ENCODE assay signal across 23 cellular contexts in the genomic region with DNA sequence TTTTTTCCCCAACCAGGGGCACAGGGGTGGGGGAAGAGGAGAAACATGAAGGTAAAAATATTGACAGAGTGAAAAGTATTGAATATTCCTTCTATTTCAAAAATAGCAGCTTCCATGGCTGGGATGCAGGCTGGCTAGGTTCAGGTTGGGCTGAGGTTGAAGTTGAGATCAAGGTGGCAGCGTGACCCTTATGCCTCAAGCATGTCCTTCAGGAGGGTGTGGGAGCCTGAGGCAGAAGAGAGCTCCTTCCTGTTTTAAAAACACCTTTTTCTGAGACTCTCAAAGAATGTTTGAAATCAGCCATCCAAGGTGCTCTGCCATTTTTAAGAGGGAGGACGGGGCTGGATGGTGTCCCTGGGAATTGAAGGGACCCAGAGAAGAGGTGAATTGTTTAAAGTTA. TPM values are rescaled to one million over a fixed set of nuclear protein-coding genes. Genes with fewer than 3 reads are reported as not detected.
DNase-seq lines count a peak whose midpoint lies in the region; ATAC-seq and TF ChIP-seq lines count a peak whose summit lies in the region.
"Had no signal": no experiment of that assay in that cellular context is flagged by ENCODE, and none has a peak within 500 bp of the region (broad histone marks: within the 10 kb centered on the region; RNA-seq: fewer than 3 reads in every experiment).

No MANE protein-coding gene starts in this region.

- ATAC-seq in left lung (peak; percentile 53), aorta (ENCODE audit: low FRiP score) (no peak), HG02884 (IDR thresholded peaks at IDR 0.05; ENCODE audit: unreplicated experiment) (no peak)
- ATAC-seq: activated CD8-positive, alpha-beta T cell treated with anti-CD3 and anti-CD28 coated beads for 36 hours; effector memory CD8-positive, alpha-beta T cell; T-helper 17 cell had no signal

- H3K4me3 Mint-ChIP-seq in activated T-helper 2 cell treated with anti-CD3 and anti-CD28 coated beads, Interferon-gamma antibody, Interleukin-2, Interleukin-4, amounts not matched to agents 10 μg/mL and 5 μg/mL and 100 μg/mL, durations not matched to agents 14 hours and 24 hours and 36 hours (ENCODE audit: low read depth), result no peak overlapping the region
- H3K4me3 Mint-ChIP-seq: activated CD8-positive, alpha-beta T cell treated with anti-CD3 and anti-CD28 coated beads for 36 hours; activated naive CD8-positive, alpha-beta T cell; CD4-positive, alpha-beta memory T cell; effector memory CD8-positive, alpha-beta T cell; T-helper 17 cell; WTC11 had no signal

- no peaks in the 10 kb centered on the region for H3K36me3 Mint-ChIP-seq in activated T-helper 2 cell treated with anti-CD3 and anti-CD28 coated beads, Interferon-gamma antibody, Interleukin-2, Interleukin-4, amounts not matched to agents 10 μg/mL and 5 μg/mL and 100 μg/mL, durations not matched to agents 14 hours and 24 hours and 36 hours (ENCODE audit: low read depth)
- H3K36me3 Mint-ChIP-seq: activated naive CD8-positive, alpha-beta T cell; CD4-positive, alpha-beta memory T cell; WTC11 had no signal

- DNase-seq in AG04450 (ENCODE audit: low read depth, low spot score) (no peak), PC-9 (no peak), left lung (no peak), aorta (no peak)
- no peak for DNase-seq in activated naive CD4-positive, alpha-beta T cell (lab: John Stamatoyannopoulos, UW)
- DNase-seq in activated T-helper 2 cell treated with anti-CD3 and anti-CD28 coated beads, Interferon-gamma antibody, Interleukin-2, Interleukin-4, amounts not matched to agents 10 μg/mL and 5 μg/mL and 100 μg/mL, durations not matched to agents 14 hours and 24 hours and 36 hours (ENCODE audit: low spot score), result no peak
- DNase-seq: ACHN; activated CD8-positive, alpha-beta T cell treated with anti-CD3 and anti-CD28 coated beads for 36 hours; activated T-cell treated with anti-CD3 and anti-CD28 coated beads, Interleukin-2, amount 50 U/mL, for 48 hours; CD4-positive, alpha-beta memory T cell; DMS53; effector memory CD8-positive, alpha-beta T cell; NCI-H1417; NCI-H748 treated with DMSO at 0.1 percent for 48 hours; OCI-M1; SJCRH30; stimulated activated CD4-positive, alpha-beta T cell treated with anti-CD3 and anti-CD28 coated beads, Interleukin-4, amount 100 ng/mL, for 24 hours; T-helper 17 cell had no signal

- TF ChIP-seq CTCF in AG04450 (IDR thresholded peaks at IDR 0.05; ENCODE audit: low read depth, low read length) (no peak), PC-9 (conservative IDR thresholded peaks at IDR 0.05) (no peak), left lung (IDR thresholded peaks at IDR 0.05) (no peak)

- H3K9me3 Mint-ChIP-seq in activated T-helper 2 cell treated with anti-CD3 and anti-CD28 coated beads, Interferon-gamma antibody, Interleukin-2, Interleukin-4, amounts not matched to agents 10 μg/mL and 5 μg/mL and 100 μg/mL, durations not matched to agents 14 hours and 24 hours and 36 hours, result no peaks in the 10 kb centered on the region
- H3K9me3 Mint-ChIP-seq: activated CD8-positive, alpha-beta T cell treated with anti-CD3 and anti-CD28 coated beads for 36 hours; CD4-positive, alpha-beta memory T cell; effector memory CD8-positive, alpha-beta T cell; WTC11 had no signal

- no peak overlapping the region for H3K4me3 ChIP-seq in AG04450 (ENCODE audit: low read depth, low read length)
- no peak overlapping the region for H3K4me3 ChIP-seq in PC-9
- H3K4me3 ChIP-seq in left lung, result no peak overlapping the region
- H3K4me3 ChIP-seq in skeletal muscle tissue (ENCODE audit: low read length in 3 of 3), result no peak overlapping the region
- H3K4me3 ChIP-seq in aorta (ENCODE audit: low read length in 2 of 2), result no peak overlapping the region
- H3K4me3 ChIP-seq: hepatocyte, SJCRH30 had no signal

- POLR2A ChIA-PET in AG04450 (lab: Yijun Ruan, JAX) (no interaction called here), PC-9 (lab: Charles Lee; ENCODE audit: unreplicated experiment) (no interaction called here)

- H3K4me1 ChIP-seq in PC-9 (replicated peaks; ENCODE audit: insufficient read depth) (no peaks in the 10 kb centered on the region), left lung (peaks cover 16 to 65% of the 10 kb centered on the region in 2 donors), skeletal muscle tissue (ENCODE audit: control insufficient read depth in 3 of 3, insufficient read depth in 3 of 3, low read length in 3 of 3) (peaks cover 59 to 72% (median 63%) of the 10 kb centered on the region in 3 donors), aorta (ENCODE audit: control insufficient read depth in 1 of 2, insufficient read depth in 2 of 2, low read length in 2 of 2) (no peaks in the 10 kb centered on the region)
- H3K4me1 ChIP-seq: SJCRH30 had no signal

- H3K36me3 ChIP-seq in PC-9 (ENCODE audit: low read depth) (peaks cover 74% of the 10 kb centered on the region), left lung (no peaks in the 10 kb centered on the region), skeletal muscle tissue (ENCODE audit: control insufficient read depth in 3 of 3, insufficient read depth in 3 of 3, low read length in 3 of 3) (peaks cover 0 to 8% (median 5%) of the 10 kb centered on the region in 3 donors), aorta (ENCODE audit: control insufficient read depth in 1 of 2, insufficient read depth in 2 of 2, low read length in 1 of 2) (no peaks in the 10 kb centered on the region)
- H3K36me3 ChIP-seq: SJCRH30 had no signal

- intact Hi-C loops in PC-9 (cut with micrococcal nuclease; ENCODE audit: unreplicated experiment) (no loop called here), left lung (cut with DNase I) (no loop called here), aorta (cut with DNase I) (no loop called here)
- intact Hi-C loops in activated T-helper 2 cell treated with anti-CD3 and anti-CD28 coated beads, Interferon-gamma antibody, Interleukin-2, Interleukin-4, amounts not matched to agents 10 μg/mL and 5 μg/mL and 100 μg/mL, durations not matched to agents 14 hours and 24 hours and 36 hours (cut with micrococcal nuclease), result no loop called here

- H3K79me2 ChIP-seq in PC-9 (ENCODE audit: low read depth), result peaks cover 96% of the 10 kb centered on the region
- H3K79me2 ChIP-seq: hepatocyte had no signal

- H3K27ac ChIP-seq in AG04450 (ENCODE audit: low read depth, low read length), result peak overlapping the region; percentile 39
- H3K27ac ChIP-seq in PC-9, result peak overlapping the region; percentile 20; the same call in 1 of the 2 replicates
- H3K27ac ChIP-seq in left lung, result peak overlapping the region; percentile 3 to 20
- peak overlapping the region; percentile 62 for H3K27ac ChIP-seq in skeletal muscle tissue (ENCODE audit: low read depth, low read length)
- H3K27ac ChIP-seq in aorta (ENCODE audit: low read depth in 1 of 2, low read length in 2 of 2), result no peak overlapping the region
- H3K27ac ChIP-seq: hepatocyte, SJCRH30 had no signal

- no peaks in the 10 kb centered on the region for H3K4me1 Mint-ChIP-seq in activated T-helper 2 cell treated with anti-CD3 and anti-CD28 coated beads, Interferon-gamma antibody, Interleukin-2, Interleukin-4, amounts not matched to agents 10 μg/mL and 5 μg/mL and 100 μg/mL, durations not matched to agents 14 hours and 24 hours and 36 hours (ENCODE audit: low read depth)

- no peaks in the 10 kb centered on the region for H3K9me3 ChIP-seq in AG04450 (ENCODE audit: control insufficient read depth, insufficient read depth, low read length)
- no peaks in the 10 kb centered on the region for H3K9me3 ChIP-seq in PC-9 (ENCODE audit: insufficient read depth, low read depth)
- H3K9me3 ChIP-seq in left lung, result no peaks in the 10 kb centered on the region
- H3K9me3 ChIP-seq in skeletal muscle tissue (ENCODE audit: control insufficient read depth in 3 of 3, low read length in 3 of 3), result no peaks in the 10 kb centered on the region
- no peaks in the 10 kb centered on the region for H3K9me3 ChIP-seq in aorta (ENCODE audit: control insufficient read depth, low read length)
- H3K9me3 ChIP-seq: SJCRH30 had no signal

- no peaks in the 10 kb centered on the region for H3K27me3 Mint-ChIP-seq in activated T-helper 2 cell treated with anti-CD3 and anti-CD28 coated beads, Interferon-gamma antibody, Interleukin-2, Interleukin-4, amounts not matched to agents 10 μg/mL and 5 μg/mL and 100 μg/mL, durations not matched to agents 14 hours and 24 hours and 36 hours (ENCODE audit: low read depth)
- H3K27me3 Mint-ChIP-seq: activated CD8-positive, alpha-beta T cell treated with anti-CD3 and anti-CD28 coated beads for 36 hours; activated naive CD8-positive, alpha-beta T cell had no signal

- H3K9me2 ChIP-seq in PC-9 (ENCODE audit: insufficient read depth), result no peaks in the 10 kb centered on the region

- H4K20me1 ChIP-seq in PC-9 (ENCODE audit: insufficient read depth), result peaks cover 98% of the 10 kb centered on the region

- no TSS peak for BruUV-seq in PC-9 (replicated peaks; lab: Mats Ljungman, UMichigan)

- H3K27ac Mint-ChIP-seq in activated T-helper 2 cell treated with anti-CD3 and anti-CD28 coated beads, Interferon-gamma antibody, Interleukin-2, Interleukin-4, amounts not matched to agents 10 μg/mL and 5 μg/mL and 100 μg/mL, durations not matched to agents 14 hours and 24 hours and 36 hours, result no peak overlapping the region
- H3K27ac Mint-ChIP-seq: activated CD8-positive, alpha-beta T cell treated with anti-CD3 and anti-CD28 coated beads for 36 hours; activated naive CD8-positive, alpha-beta T cell; effector memory CD8-positive, alpha-beta T cell; T-helper 17 cell had no signal

- no peak overlapping the region for H3K9ac ChIP-seq in skeletal muscle tissue (ENCODE audit: low read depth in 1 of 3, low read length in 3 of 3)

- peaks cover 93% of the 10 kb centered on the region for H3F3A ChIP-seq in PC-9 (ENCODE audit: insufficient read depth, low read depth)

- CTCF ChIA-PET in AG04450 (lab: Charles Lee), result interaction anchor here (1.1 to 1.7 kb wide), 2 partner anchors 35 to 302 kb away, joined by 3 to 7 read pairs; no protein-coding TSS in a partner anchor
- CTCF ChIA-PET in PC-9 (lab: Charles Lee), result no interaction called here

- no peak overlapping the region for H3K4me2 ChIP-seq in PC-9
- H3K4me2 ChIP-seq: hepatocyte had no signal

- 95 to 96% methylated on average over 2 of the region's 2 CpGs for WGBS in aorta, 2 donors

- no peak overlapping the region for H2AFZ ChIP-seq in PC-9
- H2AFZ ChIP-seq: hepatocyte had no signal

- H3K27me3 ChIP-seq in AG04450 (ENCODE audit: control insufficient read depth, insufficient read depth, low read length) (no peaks in the 10 kb centered on the region), PC-9 (ENCODE audit: insufficient read depth, low read depth) (no peaks in the 10 kb centered on the region), left lung (no peaks in the 10 kb centered on the region), skeletal muscle tissue (ENCODE audit: control insufficient read depth in 3 of 3, insufficient read depth in 3 of 3, low read length in 3 of 3) (peaks cover 0 to 6% (median 0%) of the 10 kb centered on the region in 3 donors), aorta (ENCODE audit: control insufficient read depth in 1 of 2, insufficient read depth in 2 of 2, low read length in 1 of 2) (no peaks in the 10 kb centered on the region)
- H3K27me3 ChIP-seq: hepatocyte, SJCRH30 had no signal

RNA-seq across cellular contexts. Expression of gene TIMP3, which starts 29.5 kb away (rescaled TPM):
- polyA plus RNA-seq in AG04450 (2011; rRNA removed), result 484 and 486 TPM in 2 replicates
- 343 TPM in 2 replicates for polyA minus RNA-seq in AG04450 (2011; rRNA and poly(A)+ RNA removed)
- total RNA-seq in PC-9 (2021), result 79.8 and 89.3 TPM in 2 replicates
- 100 to 1,000 TPM; 277 to 308 TPM for total RNA-seq in left lung
- 64.2 TPM for total RNA-seq in skeletal muscle tissue
- total RNA-seq in aorta, result 100 to 1,000 TPM; 298 to 410 TPM
- 10 to 100 TPM; 34.4 to 59.4 TPM for polyA plus RNA-seq in aorta
- total RNA-seq in activated T-helper 2 cell treated with anti-CD3 and anti-CD28 coated beads, Interferon-gamma antibody, Interleukin-2, Interleukin-4, amounts not matched to agents 10 μg/mL and 5 μg/mL and 100 μg/mL, durations not matched to agents 14 hours and 24 hours and 36 hours, result 0.05 TPM in 1 of 2 replicates, not detected in the other
- polyA plus RNA-seq: CD4-positive, alpha-beta memory T cell had no signal

Comparison
In these comparisons a context has a peak if more than half of its experiments do, and no peak if none do; other contexts are left out.
1. H3K27ac ChIP-seq: peak in AG04450 (single experiment), PC-9 (single experiment), left lung (2 of 2) and skeletal muscle tissue (single experiment); none in aorta (0 of 2).
2. RNA of gene TIMP3, which starts 29.5 kb away (total RNA-seq): 298 to 410 TPM in aorta, 277 to 308 TPM in left lung, 79.8 to 89.3 TPM in PC-9 and 64.2 TPM in skeletal muscle tissue (single experiment); 0.05 TPM in activated T-helper 2 cell treated with anti-CD3 and anti-CD28 coated beads, Interferon-gamma antibody, Interleukin-2, Interleukin-4, amounts not matched to agents 10 μg/mL and 5 μg/mL and 100 μg/mL, durations not matched to agents 14 hours and 24 hours and 36 hours; every median in the first group is over 10 times any median in the second.